ENCODE assay signal across 1 cellular context in the genomic region with DNA sequence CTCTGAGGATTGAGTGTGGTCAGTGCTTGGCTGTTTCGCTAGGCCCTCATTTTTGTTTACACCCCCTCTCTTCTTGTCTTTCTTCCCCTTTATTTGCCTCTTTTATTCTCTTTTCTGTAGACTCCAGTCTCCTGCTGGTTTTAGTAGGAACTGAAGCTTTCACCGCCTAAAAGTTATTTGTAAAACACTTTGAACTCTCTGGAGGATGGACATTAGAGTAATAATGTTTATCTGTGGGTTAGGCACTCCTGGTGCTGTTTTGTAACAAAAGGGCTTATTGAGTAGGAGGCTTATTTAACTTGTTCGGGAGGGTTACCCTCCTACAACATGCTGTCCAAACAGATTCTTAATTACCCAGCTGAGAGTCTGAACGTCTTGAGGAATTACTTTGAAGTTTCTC.
TF ChIP-seq lines count a peak whose summit lies in the region.

No MANE protein-coding gene starts in this region.

TF ChIP-seq in SK-N-SH, 30 proteins besides CTCF, POLR2A, EP300 and RAD21 (continued from another document):
- TF ChIP-seq, protein P1, sequence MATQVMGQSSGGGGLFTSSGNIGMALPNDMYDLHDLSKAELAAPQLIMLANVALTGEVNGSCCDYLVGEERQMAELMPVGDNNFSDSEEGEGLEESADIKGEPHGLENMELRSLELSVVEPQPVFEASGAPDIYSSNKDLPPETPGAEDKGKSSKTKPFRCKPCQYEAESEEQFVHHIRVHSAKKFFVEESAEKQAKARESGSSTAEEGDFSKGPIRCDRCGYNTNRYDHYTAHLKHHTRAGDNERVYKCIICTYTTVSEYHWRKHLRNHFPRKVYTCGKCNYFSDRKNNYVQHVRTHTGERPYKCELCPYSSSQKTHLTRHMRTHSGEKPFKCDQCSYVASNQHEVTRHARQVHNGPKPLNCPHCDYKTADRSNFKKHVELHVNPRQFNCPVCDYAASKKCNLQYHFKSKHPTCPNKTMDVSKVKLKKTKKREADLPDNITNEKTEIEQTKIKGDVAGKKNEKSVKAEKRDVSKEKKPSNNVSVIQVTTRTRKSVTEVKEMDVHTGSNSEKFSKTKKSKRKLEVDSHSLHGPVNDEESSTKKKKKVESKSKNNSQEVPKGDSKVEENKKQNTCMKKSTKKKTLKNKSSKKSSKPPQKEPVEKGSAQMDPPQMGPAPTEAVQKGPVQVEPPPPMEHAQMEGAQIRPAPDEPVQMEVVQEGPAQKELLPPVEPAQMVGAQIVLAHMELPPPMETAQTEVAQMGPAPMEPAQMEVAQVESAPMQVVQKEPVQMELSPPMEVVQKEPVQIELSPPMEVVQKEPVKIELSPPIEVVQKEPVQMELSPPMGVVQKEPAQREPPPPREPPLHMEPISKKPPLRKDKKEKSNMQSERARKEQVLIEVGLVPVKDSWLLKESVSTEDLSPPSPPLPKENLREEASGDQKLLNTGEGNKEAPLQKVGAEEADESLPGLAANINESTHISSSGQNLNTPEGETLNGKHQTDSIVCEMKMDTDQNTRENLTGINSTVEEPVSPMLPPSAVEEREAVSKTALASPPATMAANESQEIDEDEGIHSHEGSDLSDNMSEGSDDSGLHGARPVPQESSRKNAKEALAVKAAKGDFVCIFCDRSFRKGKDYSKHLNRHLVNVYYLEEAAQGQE (IDR thresholded peaks at IDR 0.05; ENCODE audit: low read depth, low read length), result no peak
- TF ChIP-seq RCOR1 (IDR thresholded peaks at IDR 0.05; ENCODE audit: low read length), result no peak
- no peak for TF ChIP-seq CHD2 (IDR thresholded peaks at IDR 0.05; ENCODE audit: low read length, partially characterized antibody)
